12 cellular contexts compared by ENCODE assay signal in the genomic region with DNA sequence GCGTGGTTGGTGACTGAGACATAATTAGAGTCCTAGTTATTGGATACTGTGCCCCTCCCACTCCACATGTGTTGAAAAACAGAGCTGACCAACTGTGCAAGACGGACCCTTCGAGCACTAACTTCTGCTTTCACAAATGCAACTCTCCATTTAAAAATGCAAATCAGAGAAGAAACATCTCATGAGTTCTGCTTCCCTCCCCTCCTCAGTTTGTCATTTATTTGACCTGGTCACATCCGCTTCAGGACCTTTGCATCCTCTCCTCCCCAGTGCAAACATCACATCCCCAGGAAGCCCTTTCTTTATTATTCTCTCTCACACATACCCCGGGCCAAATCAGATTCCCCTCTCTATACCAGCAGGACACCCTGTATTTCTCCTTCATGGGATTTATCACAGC. TPM values are rescaled to one million over a fixed set of nuclear protein-coding genes. Genes with fewer than 3 reads are reported as not detected.
DNase-seq lines count a peak whose midpoint lies in the region; ATAC-seq, FAIRE-seq and TF ChIP-seq lines count a peak whose summit lies in the region.
"Had no signal": no experiment of that assay in that cellular context is flagged by ENCODE, and none has a peak within 500 bp of the region (broad histone marks: within the 10 kb centered on the region; RNA-seq: fewer than 3 reads in every experiment).

No MANE protein-coding gene starts in this region.

- ATAC-seq in GM18499 (IDR thresholded peaks at IDR 0.05; ENCODE audit: insufficient read depth, unreplicated experiment), result peak; percentile 92
- peak; percentile 95 for ATAC-seq in GM21526 (IDR thresholded peaks at IDR 0.05; ENCODE audit: low FRiP score, unreplicated experiment)
- ATAC-seq in HG03280 (IDR thresholded peaks at IDR 0.05; ENCODE audit: unreplicated experiment), result peak; percentile 87
- ATAC-seq in activated CD4-positive, alpha-beta T cell treated with anti-CD3 and anti-CD28 coated beads for 36 hours, result no peak

- H3K27me3 ChIP-seq in H1 (replicated peaks in 1 of 4; ENCODE audit: control insufficient read depth in 3 of 4, extremely low read depth in 1 of 4, insufficient read depth in 3 of 4, low read length in 3 of 4), result no peaks in the 10 kb centered on the region
- H3K27me3 ChIP-seq: esophagus squamous epithelium had no signal

- no peak overlapping the region for H4K8ac ChIP-seq in H1 (ENCODE audit: extremely low read depth, insufficient read depth, low read length)

- peak overlapping the region; percentile 77; the same call in 1 of the 2 replicates for H2BK5ac ChIP-seq in H1 (ENCODE audit: low read depth, low read length)

- POLR2A ChIA-PET in H1 (lab: Charles Lee; ENCODE audit: partially characterized antibody), result interaction anchor here (1.6 kb wide), 1 partner anchor 37 kb away, joined by 5 read pairs; no protein-coding TSS in a partner anchor
- POLR2A ChIA-PET in activated CD4-positive, alpha-beta T cell treated with anti-CD3 and anti-CD28 coated beads for 36 hours (lab: Charles Lee), result no interaction called here

- no peak overlapping the region for H3K4ac ChIP-seq in H1 (replicated peaks; ENCODE audit: insufficient read length, low read depth, low read length)

- peak overlapping the region; percentile 10; the same call in 1 of the 2 replicates for H2BK12ac ChIP-seq in H1 (ENCODE audit: low read depth, low read length)

- H3K4me2 ChIP-seq in H1 (ENCODE audit: insufficient read depth in 1 of 2, low read depth in 2 of 2, low read length in 2 of 2), result peak overlapping the region in 1 of 2 experiments; percentile 13; a peak in 1 of 4 replicates

- H2BK120ac ChIP-seq in H1 (replicated peaks; ENCODE audit: low read depth, low read length), result peak overlapping the region; percentile 69

- TF ChIP-seq EP300 in H1 (IDR thresholded peaks at IDR 0.05; ENCODE audit: borderline replicate concordance in 1 of 2, low read depth in 2 of 2, low read length in 2 of 2), result no peak

- no peaks in the 10 kb centered on the region for H3K79me2 ChIP-seq in H1 (ENCODE audit: control insufficient read depth in 1 of 2, insufficient read depth in 2 of 2, low read length in 2 of 2)

- WGBS in H1 (ENCODE audit: extremely low coverage in 1 of 2, insufficient coverage in 1 of 2, insufficient read length in 1 of 2, insufficient replicate concordance in 2 of 2, low coverage in 1 of 2, low lambda C conversion rate in 2 of 2, missing lambda C conversion rate in 1 of 2), 2 experiments, result 56% methylated on average over 5 of the region's 5 CpGs; no CpG with 5 or more reads in 1 of the 2 experiments

- no peak for TF ChIP-seq CTCF in H1 (IDR thresholded peaks at IDR 0.05; ENCODE audit: control extremely low read depth in 1 of 3, insufficient read depth in 1 of 3, low read depth in 1 of 3, low read length in 3 of 3)

- no peak overlapping the region for H3K56ac ChIP-seq in H1 (replicated peaks; ENCODE audit: insufficient read length, low read depth, low read length)

- H3K27ac ChIP-seq in H1 (ENCODE audit: low read depth, low read length), result no peak overlapping the region
- H3K27ac ChIP-seq: esophagus squamous epithelium had no signal

- no peak for TF ChIP-seq POLR2A in H1 (IDR thresholded peaks at IDR 0.05; ENCODE audit: control extremely low read depth in 1 of 2, low read depth in 2 of 2, low read length in 2 of 2)

- H2BK20ac ChIP-seq in H1 (ENCODE audit: low read length), result peak overlapping the region; percentile 98; the same call in 1 of the 2 replicates

- H3K4me3 Mint-ChIP-seq in activated CD4-positive, alpha-beta T cell treated with anti-CD3 and anti-CD28 coated beads for 36 hours, result no peak overlapping the region
- H3K4me3 Mint-ChIP-seq: activated naive CD4-positive, alpha-beta T cell treated with anti-CD3 and anti-CD28 coated beads for 36 hours; CD8-positive, alpha-beta memory T cell had no signal

- no peaks in the 10 kb centered on the region for H3K36me3 ChIP-seq in H1 (ENCODE audit: control insufficient read depth in 2 of 4, insufficient read depth in 4 of 4, low read length in 3 of 4)
- H3K36me3 ChIP-seq: esophagus squamous epithelium had no signal

- no peaks in the 10 kb centered on the region for H3K9me3 ChIP-seq in H1 (ENCODE audit: insufficient read depth in 2 of 2, low read depth in 1 of 2, low read length in 1 of 2)
- H3K9me3 ChIP-seq: esophagus squamous epithelium had no signal

- peak overlapping the region; percentile 79 for H4K91ac ChIP-seq in H1 (replicated peaks; ENCODE audit: insufficient read length, low read length)

- H4K20me1 ChIP-seq in H1 (replicated peaks in 1 of 2; ENCODE audit: control insufficient read depth in 1 of 2, insufficient read depth in 2 of 2, low read length in 2 of 2), result no peaks in the 10 kb centered on the region

- intact Hi-C loops in head of caudate nucleus (cut with DNase I), result no loop called here
- intact Hi-C loops in activated CD4-positive, alpha-beta T cell treated with anti-CD3 and anti-CD28 coated beads for 36 hours (cut with DNase I, micrococcal nuclease), result no loop called here

- H3K14ac ChIP-seq in H1 (ENCODE audit: insufficient read length), result no peak overlapping the region

- no peak for TF ChIP-seq RAD21 in H1 (IDR thresholded peaks at IDR 0.05 in 1 of 2, conservative IDR thresholded peaks at IDR 0.05 in 1 of 2; ENCODE audit: low read depth in 2 of 2, low read length in 2 of 2)

- H3K27me3 Mint-ChIP-seq in activated CD4-positive, alpha-beta T cell treated with anti-CD3 and anti-CD28 coated beads for 36 hours, result no peaks in the 10 kb centered on the region

- H3K4me3 ChIP-seq in H1 (ENCODE audit: extremely low read depth in 1 of 4, insufficient read depth in 2 of 4, low read depth in 3 of 4, low read length in 4 of 4), result no peak overlapping the region
- H3K4me3 ChIP-seq: esophagus squamous epithelium had no signal

- no peaks in the 10 kb centered on the region for H3K23me2 ChIP-seq in H1 (ENCODE audit: low read depth, low read length)

- H3K23ac ChIP-seq in H1 (ENCODE audit: insufficient read length), result no peak overlapping the region

- peak overlapping the region; percentile 86 for H3K18ac ChIP-seq in H1 (ENCODE audit: extremely low read depth, low read length)

- no peak overlapping the region for H4K5ac ChIP-seq in H1 (ENCODE audit: insufficient read length, low read depth, low read length)

- no peak overlapping the region for H2BK15ac ChIP-seq in H1 (ENCODE audit: low read length)

- H3K79me1 ChIP-seq in H1 (ENCODE audit: low read depth, low read length), result no peaks in the 10 kb centered on the region

- H2AK5ac ChIP-seq in H1 (ENCODE audit: low read depth, low read length), result 0 out of 2 replicates have a peak overlapping the region, but pooled peaks have one; percentile 17

- H3K27ac Mint-ChIP-seq in activated CD4-positive, alpha-beta T cell treated with anti-CD3 and anti-CD28 coated beads for 36 hours, result no peak overlapping the region
- H3K27ac Mint-ChIP-seq: activated naive CD4-positive, alpha-beta T cell treated with anti-CD3 and anti-CD28 coated beads for 36 hours had no signal

- H3K4me1 ChIP-seq in H1 (replicated peaks in 1 of 4; ENCODE audit: control insufficient read depth in 3 of 4, insufficient read depth in 4 of 4, low read length in 3 of 4), result peaks cover 15 to 27% (median 19%) of the 10 kb centered on the region in 4 experiments

- H3K36me3 Mint-ChIP-seq in activated CD4-positive, alpha-beta T cell treated with anti-CD3 and anti-CD28 coated beads for 36 hours (ENCODE audit: low read depth), result no peaks in the 10 kb centered on the region
- H3K36me3 Mint-ChIP-seq: CD8-positive, alpha-beta memory T cell had no signal

- DNase-seq in H1 (ENCODE audit: low read depth in 1 of 2, low spot score in 2 of 2) (peak in 1 of 2 experiments; percentile 41), head of caudate nucleus (no peak), HK-2 (ENCODE audit: unreplicated experiment) (no peak), SK-N-DZ (ENCODE audit: low spot score) (no peak)
- no peak for DNase-seq in activated CD4-positive, alpha-beta T cell treated with anti-CD3 and anti-CD28 coated beads for 36 hours
- DNase-seq: activated naive CD4-positive, alpha-beta T cell treated with anti-CD3 and anti-CD28 coated beads for 36 hours; CD8-positive, alpha-beta memory T cell; esophagus squamous epithelium; SHP77 treated with DMSO at 0.1 percent for 48 hours had no signal

- H3K9ac ChIP-seq in H1 (replicated peaks in 1 of 4; ENCODE audit: extremely low read depth in 1 of 4, low read depth in 3 of 4, low read length in 3 of 4), result no peak overlapping the region

- H2AFZ ChIP-seq in H1 (ENCODE audit: low read length), result no peak overlapping the region

- H3K4me1 Mint-ChIP-seq in activated CD4-positive, alpha-beta T cell treated with anti-CD3 and anti-CD28 coated beads for 36 hours, result no peaks in the 10 kb centered on the region
- H3K4me1 Mint-ChIP-seq: CD8-positive, alpha-beta memory T cell had no signal

- CTCF ChIA-PET in H1 (lab: Charles Lee; ENCODE audit: partially characterized antibody), result interaction anchor here (0.8 to 1.3 kb wide), 4 partner anchors 9 to 53 kb away, joined by 3 read pairs; no protein-coding TSS in a partner anchor
- CTCF ChIA-PET in activated CD4-positive, alpha-beta T cell treated with anti-CD3 and anti-CD28 coated beads for 36 hours (lab: Charles Lee), result interaction anchor here (0.7 kb wide), 1 partner anchor 282 kb away, joined by 3 read pairs; no protein-coding TSS in a partner anchor

- H3K9me3 Mint-ChIP-seq in activated CD4-positive, alpha-beta T cell treated with anti-CD3 and anti-CD28 coated beads for 36 hours (ENCODE audit: low read depth), result no peaks in the 10 kb centered on the region
- H3K9me3 Mint-ChIP-seq: activated naive CD4-positive, alpha-beta T cell treated with anti-CD3 and anti-CD28 coated beads for 36 hours; CD8-positive, alpha-beta memory T cell had no signal

- no peak for FAIRE-seq in H1 (lab: Jason Lieb, UNC)

TF ChIP-seq in H1, 55 proteins besides CTCF, POLR2A, EP300 and RAD21 (continues in another document):
- no peak for TF ChIP-seq MAFK (IDR thresholded peaks at IDR 0.05; ENCODE audit: low read depth, low read length)
- no peak for TF ChIP-seq YY1 (IDR thresholded peaks at IDR 0.05; ENCODE audit: low read depth, low read length)
- TF ChIP-seq BCL11A (IDR thresholded peaks at IDR 0.05; ENCODE audit: low read depth in 2 of 2, low read length in 2 of 2), result no peak
- no peak for TF ChIP-seq CHD1 (IDR thresholded peaks at IDR 0.05; ENCODE audit: low read depth, low read length)

RNA-seq across cellular contexts. Expression of gene NOCT, which starts 38.1 kb away (rescaled TPM):
- total RNA-seq in H1 (2021; fragmentation: NEBNext Ultra II Directional; extraction: Animal tissue kit (Norgen Biotek cat#: 25700)), result 44.3 and 45.5 TPM in 2 replicates
- 10.4 and 11.4 TPM in 2 replicates for polyA plus RNA-seq in H1 (2011; rRNA removed)
- 7.9 TPM for polyA plus RNA-seq in H1 (2011; cell fraction: cytosol; rRNA removed)
- 13.5 TPM for polyA plus RNA-seq in H1 (2011; cell fraction: nucleus; rRNA removed)
- polyA plus RNA-seq in H1 (2012, experiment 1 of 2), result 21.8 to 28.6 TPM (median 24.9 TPM) in 4 replicates
- polyA plus RNA-seq in H1 (2012, experiment 2 of 2), result 19.7 TPM
- 26.3 TPM for polyA plus RNA-seq in H1 (2013, experiment 1 of 2)
- polyA plus RNA-seq in H1 (2013, experiment 2 of 2), result 27.4 TPM
- polyA minus RNA-seq in H1 (2011; rRNA and poly(A)+ RNA removed), result 46.6 and 57.1 TPM in 2 replicates
- 32.1 TPM for polyA minus RNA-seq in H1 (2011; cell fraction: cytosol; rRNA and poly(A)+ RNA removed)
- polyA minus RNA-seq in H1 (2011; cell fraction: nucleus; rRNA and poly(A)+ RNA removed), result 32.6 TPM
- total RNA-seq in activated CD4-positive, alpha-beta T cell treated with anti-CD3 and anti-CD28 coated beads for 36 hours, result 10 to 100 TPM; 16.5 to 20.5 TPM
- polyA plus RNA-seq in SK-N-DZ (2014; cell fraction: cytosol; rRNA removed), result 3.9 and 5.2 TPM in 2 replicates
- 2.9 and 4.3 TPM in 2 replicates for polyA plus RNA-seq in SK-N-DZ (2014; cell fraction: nucleus; rRNA removed)
